12 cellular contexts compared by ENCODE assay signal in genomic region chr3:186986406-186986805, GRCh38. TPM values are rescaled to one million over a fixed set of nuclear protein-coding genes. Genes with fewer than 3 reads are reported as not detected.
DNase-seq lines count a peak whose midpoint lies in the region; ATAC-seq, FAIRE-seq and TF ChIP-seq lines count a peak whose summit lies in the region.
"Had no signal": no experiment of that assay in that cellular context is flagged by ENCODE, and none has a peak within 500 bp of the region (broad histone marks: within the 10 kb centered on the region; RNA-seq: fewer than 3 reads in every experiment).

No MANE protein-coding gene starts in this region.

- no peak for TF ChIP-seq POLR2A in K562 (conservative IDR thresholded peaks at IDR 0.05)

- WGBS in K562 (ENCODE audit: insufficient coverage, low coverage, missing lambda C conversion rate), result 79% methylated on average over 8 of the region's 8 CpGs
- 66 to 86% (median 72%) methylated on average over 8 of the region's 8 CpGs for WGBS in psoas muscle, 3 donors

- in situ Hi-C loops in K562 (cut with MboI), result no loop called here

- no peaks in the 10 kb centered on the region for H3K9me1 ChIP-seq in K562 (ENCODE audit: control insufficient read depth, insufficient read depth, low read length)

- H3K27ac ChIP-seq in CD8-positive, alpha-beta memory T cell (ENCODE audit: low read depth, low read length), result no peak overlapping the region
- H3K27ac ChIP-seq in K562 (ENCODE audit: extremely low read depth, low read depth, low read length), result peak overlapping the region; percentile 21; the same call in 2 of the 3 replicates
- peak overlapping the region; percentile 61 for H3K27ac ChIP-seq in psoas muscle
- H3K27ac ChIP-seq in RWPE1, result no peak overlapping the region
- H3K27ac ChIP-seq: right lobe of liver had no signal

- peak overlapping the region; percentile 13 to 83 (median 60) for H3K27ac Mint-ChIP-seq in CD8-positive, alpha-beta memory T cell
- H3K27ac Mint-ChIP-seq in IgD-negative memory B cell, result peak overlapping the region; percentile 63 to 94 (median 93)

- H3K27me3 ChIP-seq in CD8-positive, alpha-beta memory T cell (ENCODE audit: insufficient read depth, low read length, poor library complexity, severe bottlenecking), result no peaks in the 10 kb centered on the region
- no peaks in the 10 kb centered on the region for H3K27me3 ChIP-seq in K562 (ENCODE audit: control insufficient read depth in 2 of 2, insufficient read depth in 2 of 2, low read length in 2 of 2)
- no peaks in the 10 kb centered on the region for H3K27me3 ChIP-seq in psoas muscle (ENCODE audit: insufficient read depth in 3 of 3, low read length in 2 of 3)
- H3K27me3 ChIP-seq: right lobe of liver had no signal

- H3K9ac ChIP-seq in K562 (ENCODE audit: insufficient read depth in 1 of 2, low read depth in 2 of 2, low read length in 2 of 2), result no peak overlapping the region

- BruUV-seq in K562 (replicated peaks; lab: Mats Ljungman, UMichigan), result no TSS peak

- H2AFZ ChIP-seq in K562 (ENCODE audit: low read depth, low read length), result no peak overlapping the region

- H3K9me3 Mint-ChIP-seq in CD8-positive, alpha-beta memory T cell, result no peaks in the 10 kb centered on the region
- H3K9me3 Mint-ChIP-seq in IgD-negative memory B cell, result no peaks in the 10 kb centered on the region

- TF ChIP-seq RAD21 in K562 (CRISPR knock-in tag; conservative IDR thresholded peaks at IDR 0.05 in 1 of 2, IDR thresholded peaks at IDR 0.05 in 1 of 2), result no peak

- peaks cover 0 to 1% of the 10 kb centered on the region in 2 donors for H3K27me3 Mint-ChIP-seq in CD8-positive, alpha-beta memory T cell
- no peaks in the 10 kb centered on the region for H3K27me3 Mint-ChIP-seq in IgD-negative memory B cell

- peaks cover 60 to 87% (median 76%) of the 10 kb centered on the region in 3 donors for H3K4me1 Mint-ChIP-seq in CD8-positive, alpha-beta memory T cell
- peaks cover 52 to 76% (median 68%) of the 10 kb centered on the region in 3 donors for H3K4me1 Mint-ChIP-seq in IgD-negative memory B cell

- H3K36me3 ChIP-seq in CD8-positive, alpha-beta memory T cell (ENCODE audit: insufficient read depth, low read length), result peaks cover 19% of the 10 kb centered on the region
- H3K36me3 ChIP-seq in K562 (ENCODE audit: control insufficient read depth, insufficient read depth, low read length) (peaks cover 65% of the 10 kb centered on the region; the same call in 2 of the 3 replicates), psoas muscle (ENCODE audit: insufficient read depth in 1 of 2, low read depth in 1 of 2) (peaks cover 0 to 6% of the 10 kb centered on the region in 2 donors)
- H3K36me3 ChIP-seq: right lobe of liver had no signal

- TF ChIP-seq CTCF in K562 (IDR thresholded peaks at IDR 0.05 in 2 of 3, conservative IDR thresholded peaks at IDR 0.05 in 1 of 3; ENCODE audit: insufficient read depth in 2 of 3, low read depth in 1 of 3, low read length in 3 of 3) (no peak), psoas muscle (IDR thresholded peaks at IDR 0.05) (no peak), RWPE1 (conservative IDR thresholded peaks at IDR 0.05; ENCODE audit: low read depth) (no peak)

- peaks cover 15 to 76% (median 27%) of the 10 kb centered on the region in 3 donors for H3K36me3 Mint-ChIP-seq in CD8-positive, alpha-beta memory T cell
- peaks cover 23% of the 10 kb centered on the region for H3K36me3 Mint-ChIP-seq in IgD-negative memory B cell

- CTCF ChIA-PET in CD8-positive, alpha-beta memory T cell (lab: Charles Lee), result interaction anchor here (1.7 kb wide), 1 partner anchor 137 kb away, joined by 7 read pairs; no protein-coding TSS in a partner anchor
- CTCF ChIA-PET in K562 (lab: Yijun Ruan, JAX; ENCODE audit: low intra/inter-chr PET ratio), result no interaction called here
- CTCF ChIA-PET in RWPE1 (lab: Yijun Ruan, JAX), result no interaction called here

- H3K4me1 ChIP-seq in CD8-positive, alpha-beta memory T cell (ENCODE audit: insufficient read depth, low read length), result no peaks in the 10 kb centered on the region
- H3K4me1 ChIP-seq in K562 (replicated peaks in 1 of 2; ENCODE audit: control insufficient read depth in 2 of 2, insufficient read depth in 2 of 2, low read length in 2 of 2), result peaks cover 12 to 30% of the 10 kb centered on the region in 2 experiments
- H3K4me1 ChIP-seq in psoas muscle, result peaks cover 27% of the 10 kb centered on the region

- no peak for DNase-seq in CD8-positive, alpha-beta memory T cell
- DNase-seq in K562 (ENCODE audit: extremely low read depth in 1 of 4, low spot score in 3 of 4) (no peak), psoas muscle (no peak), GOT3 (lab: John Stamatoyannopoulos, UW) (no peak), RWPE1 (ENCODE audit: low spot score) (no peak), occipital lobe (lab: John Stamatoyannopoulos, UW) (no peak)
- DNase-seq: activated CD8-positive, alpha-beta memory T cell treated with anti-CD3 and anti-CD28 coated beads, Interleukin-2, amount 50 U/mL, for 4 hours; COR-L47; NCI-H510A treated with DMSO at 0.1 percent for 48 hours; right lobe of liver; SHP77 treated with DMSO at 0.1 percent for 48 hours had no signal

- H4K20me1 ChIP-seq in K562 (replicated peaks; ENCODE audit: control insufficient read depth, insufficient read depth, low read length), result no peaks in the 10 kb centered on the region

- FAIRE-seq in K562 (lab: Jason Lieb, UNC), result peak; percentile 44

- H3K79me2 ChIP-seq in K562 (ENCODE audit: control insufficient read depth, insufficient read depth, low read length), result peaks cover 12% of the 10 kb centered on the region; the same call in 1 of the 3 replicates

- intact Hi-C loops in K562 (cut with micrococcal nuclease) (loop anchor here (5.0 kb wide), 2 partner anchors 41 to 116 kb away; no protein-coding TSS in a partner anchor), psoas muscle (cut with DNase I) (no loop called here)

- no peak overlapping the region for H3K4me3 Mint-ChIP-seq in CD8-positive, alpha-beta memory T cell
- peak overlapping the region; percentile 50 to 88 (median 75) for H3K4me3 Mint-ChIP-seq in IgD-negative memory B cell

- no peaks in the 10 kb centered on the region for H3K9me3 ChIP-seq in CD8-positive, alpha-beta memory T cell (ENCODE audit: low read length)
- H3K9me3 ChIP-seq in K562 (replicated peaks; ENCODE audit: control insufficient read depth, insufficient read depth, low read depth, low read length), result no peaks in the 10 kb centered on the region
- H3K9me3 ChIP-seq in psoas muscle, result no peaks in the 10 kb centered on the region
- H3K9me3 ChIP-seq: right lobe of liver had no signal

- H3K4me2 ChIP-seq in K562 (ENCODE audit: insufficient read depth, low read length), result no peak overlapping the region

- no peak for ATAC-seq in K562
- ATAC-seq in psoas muscle, result peak in 3 of 4 donors; percentile 24 to 49 (median 33)

- no peak for TF ChIP-seq EP300 in K562 (IDR thresholded peaks at IDR 0.05; ENCODE audit: low read length)

- no peak overlapping the region for H3K4me3 ChIP-seq in CD8-positive, alpha-beta memory T cell (ENCODE audit: low read length)
- H3K4me3 ChIP-seq in K562 (no peak overlapping the region), psoas muscle (peak overlapping the region; percentile 25)
- H3K4me3 ChIP-seq: right lobe of liver had no signal

- POLR2A ChIA-PET in CD8-positive, alpha-beta memory T cell (lab: Charles Lee), result no interaction called here
- POLR2A ChIA-PET in K562 (lab: Yijun Ruan, JAX) (interaction anchor here (0.6 kb wide), 1 partner anchor 50 kb away, joined by 3 read pairs; no protein-coding TSS in a partner anchor), RWPE1 (lab: Yijun Ruan, JAX; ENCODE audit: low non-redundant PET) (no interaction called here)

TF ChIP-seq in K562, 482 proteins besides CTCF, POLR2A, EP300 and RAD21:
- no peak for TF ChIP-seq HNRNPL (IDR thresholded peaks at IDR 0.05; ENCODE audit: low read depth, low read length)
- 0 out of 2 replicates have a peak, but pooled peaks have one; percentile 33 for TF ChIP-seq ZBTB33 (CRISPR knock-in tag; IDR thresholded peaks at IDR 0.05)

RNA-seq across cellular contexts. Expression of gene ST6GAL1, which starts 56.1 kb away (rescaled TPM):
- total RNA-seq in CD8-positive, alpha-beta memory T cell, result 100 to 1,000 TPM in 1 of 2 experiments, 10 to 100 TPM in 1; 96.8 to 108 TPM
- polyA plus RNA-seq in CD8-positive, alpha-beta memory T cell, result 139 TPM
- polyA plus RNA-seq in IgD-negative memory B cell, result 257 TPM
- total RNA-seq in K562 (2011; cell fraction: chromatin; rRNA removed; ENCODE audit: low replicate concordance), result 401 and 438 TPM in 2 replicates
- 288 and 318 TPM in 2 replicates for total RNA-seq in K562 (2011; cell fraction: nucleolus; rRNA removed)
- 391 and 510 TPM in 2 replicates for total RNA-seq in K562 (2011; cell fraction: nucleoplasm; rRNA removed)
- 57.1 and 57.4 TPM in 2 replicates for total RNA-seq in K562 (2014; rRNA removed)
- 71.0 and 79.0 TPM in 2 replicates for total RNA-seq in K562 (2014; rRNA removed; fragmentation: Illumina TruSeq; extraction: Trizol)
- total RNA-seq in K562 (2015; rRNA removed; fragmentation: Illumina TruSeq; extraction: Trizol), result 39.3 and 42.3 TPM in 2 replicates
- total RNA-seq in K562 (2021), result 114 and 135 TPM in 2 replicates
- polyA plus RNA-seq in K562 (2011; rRNA removed), result 93.3 and 144 TPM in 2 replicates
- 75.4 and 100 TPM in 2 replicates for polyA plus RNA-seq in K562 (2011; cell fraction: cytosol; rRNA removed)
- 62.0 and 106 TPM in 2 replicates for polyA plus RNA-seq in K562 (2011; cell fraction: nucleus; rRNA removed)
- polyA plus RNA-seq in K562 (2012), result 65.3 and 96.3 TPM in 2 replicates
- polyA plus RNA-seq in K562 (2014; fragmentation: Illumina TruSeq; extraction: Trizol), result 108 and 145 TPM in 2 replicates
- polyA plus RNA-seq in K562 (2014; fragmentation: Nextera tagmentation; extraction: Ambion mirVana), result 10 to 100 TPM; 31.9 to 43.0 TPM
- 74.1 and 80.6 TPM in 2 replicates for polyA plus RNA-seq in K562 (2014; rRNA removed)
- 163 and 272 TPM in 2 replicates for polyA minus RNA-seq in K562 (2011; rRNA and poly(A)+ RNA removed)
- polyA minus RNA-seq in K562 (2011; cell fraction: cytosol; rRNA and poly(A)+ RNA removed), result 58.4 and 107 TPM in 2 replicates
- polyA minus RNA-seq in K562 (2011; cell fraction: nucleus; rRNA and poly(A)+ RNA removed), result 86.4 and 113 TPM in 2 replicates
- total RNA-seq in psoas muscle, result 10 to 100 TPM; 11.5 to 25.0 (median 20.5) TPM
- polyA plus RNA-seq in psoas muscle, result 10 to 100 TPM in 1 of 3 donors, 1 to 10 TPM in 2; 4.2 to 15.3 (median 9.2) TPM
- 39.6 TPM for total RNA-seq in occipital lobe

Comparison
In these comparisons a context has a peak if more than half of its experiments do, and no peak if none do; other contexts are left out.
1. H3K27ac ChIP-seq: peak in K562 (single experiment) and psoas muscle (single experiment); none in CD8-positive, alpha-beta memory T cell (single experiment) and RWPE1 (single experiment).
2. H3K4me3 Mint-ChIP-seq: peak in IgD-negative memory B cell (4 of 4); none in CD8-positive, alpha-beta memory T cell (0 of 7).